Comparison of ENCODE assay signal across 10 cellular contexts in the genomic region with DNA sequence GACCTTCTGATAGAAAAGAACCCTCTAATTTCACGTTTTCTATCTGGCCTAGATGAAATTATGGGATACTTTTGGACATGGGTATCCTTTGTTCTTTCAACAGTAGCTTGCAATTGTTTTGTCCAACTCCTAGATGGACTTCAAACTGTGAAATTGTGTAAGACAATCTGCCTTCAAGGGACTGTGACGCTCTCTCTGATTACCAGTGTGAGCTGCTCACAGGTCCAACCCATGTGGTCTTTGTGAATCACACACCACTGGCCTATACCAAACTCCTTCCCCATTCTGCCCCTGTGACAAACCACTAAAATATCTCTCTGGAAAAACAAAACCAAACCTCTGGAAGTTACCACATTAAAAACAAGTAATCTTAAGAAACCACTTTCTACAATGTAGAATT. TPM values are rescaled to one million over a fixed set of nuclear protein-coding genes. Genes with fewer than 3 reads are reported as not detected.
DNase-seq lines count a peak whose midpoint lies in the region; TF ChIP-seq lines count a peak whose summit lies in the region.
"Had no signal": no experiment of that assay in that cellular context is flagged by ENCODE, and none has a peak within 500 bp of the region (broad histone marks: within the 10 kb centered on the region; RNA-seq: fewer than 3 reads in every experiment).

No MANE protein-coding gene starts in this region.

- DNase-seq in HFF-Myc (ENCODE audit: extremely low read depth, low read depth): peak; percentile 73
- DNase-seq in T1000 (lab: John Stamatoyannopoulos, UW): peak; percentile 61
- peak; percentile 75 for DNase-seq in fibroblast of the conjunctiva (ENCODE audit: low read depth)
- DNase-seq in spleen: no peak
- DNase-seq in SKM-1 (lab: John Stamatoyannopoulos, UW; ENCODE audit: unreplicated experiment): no peak
- no peak for DNase-seq in activated T-cell treated with anti-CD3 and anti-CD28 coated beads, Interleukin-2, amount 50 U/mL, for 48 hours
- no peak for DNase-seq in stimulated activated CD4-positive, alpha-beta T cell treated with anti-CD3 and anti-CD28 coated beads, Interleukin-1b, Interleukin-23, amount 100 ng/mL, for 48 hours
- DNase-seq: cerebellar nuclear complex, ovary had no signal

- H3K9me3 ChIP-seq in skeletal muscle satellite cell (replicated peaks; ENCODE audit: low read length) (no peaks in the 10 kb centered on the region), spleen (peaks cover 0 to 7% (median 1%) of the 10 kb centered on the region in 8 donors)
- H3K9me3 ChIP-seq: ovary had no signal

- no peak overlapping the region for H3K4me3 ChIP-seq in HFF-Myc (replicated peaks; ENCODE audit: low read depth, low read length)
- no peak overlapping the region for H3K4me3 ChIP-seq in skeletal muscle satellite cell (ENCODE audit: low read length)
- H3K4me3 ChIP-seq in spleen: no peak overlapping the region
- H3K4me3 ChIP-seq: ovary had no signal

- H3K4me1 ChIP-seq in skeletal muscle satellite cell (ENCODE audit: control insufficient read depth, insufficient read depth, low read length): peaks cover 18% of the 10 kb centered on the region
- no peaks in the 10 kb centered on the region for H3K4me1 ChIP-seq in spleen

- TF ChIP-seq POLR2A in spleen (IDR thresholded peaks at IDR 0.05): no peak

- peak overlapping the region; percentile 2 for H3K9ac ChIP-seq in skeletal muscle satellite cell (ENCODE audit: low read depth, low read length)

- no peak overlapping the region for H3K27ac ChIP-seq in spleen
- H3K27ac ChIP-seq: ovary had no signal

- WGBS in spleen, 5 donors: 72 to 84% (median 80%) methylated on average over 2 of the region's 2 CpGs

- H3K36me3 ChIP-seq in skeletal muscle satellite cell (ENCODE audit: insufficient read depth, low read length) (no peaks in the 10 kb centered on the region), spleen (peaks cover 0 to 7% (median 0%) of the 10 kb centered on the region in 6 donors)
- H3K36me3 ChIP-seq: ovary had no signal

- intact Hi-C loops in spleen (cut with DNase I; ENCODE audit: low total_unique reads): no loop called here

- peak overlapping the region; percentile 61 for H3K4me2 ChIP-seq in skeletal muscle satellite cell (ENCODE audit: low read length)

- no peak for TF ChIP-seq CTCF in HFF-Myc (IDR thresholded peaks at IDR 0.05; ENCODE audit: low read depth, low read length, missing control alignments)
- no peak for TF ChIP-seq CTCF in spleen (IDR thresholded peaks at IDR 0.05 in 8 of 11, conservative IDR thresholded peaks at IDR 0.05 in 3 of 11)

- H3K27me3 ChIP-seq in skeletal muscle satellite cell (ENCODE audit: control insufficient read depth, insufficient read depth, low read length) (no peaks in the 10 kb centered on the region), spleen (replicated peaks in 1 of 7) (no peaks in the 10 kb centered on the region)
- H3K27me3 ChIP-seq: ovary had no signal

RNA-seq across cellular contexts. Expression of a gene that starts 59.5 kb away (rescaled TPM):
- total RNA-seq in skeletal muscle satellite cell (2012; rRNA removed): 2.0 and 3.5 TPM in 2 replicates
- 10 to 100 TPM in 3 of 7 donors, 1 to 10 TPM in 4; 6.7 to 16.1 (median 9.4) TPM for total RNA-seq in spleen
- 1 to 10 TPM; 3.1 to 7.1 (median 3.2) TPM for polyA plus RNA-seq in spleen

Comparison
In these comparisons a context has a peak if more than half of its experiments do, and no peak if none do; other contexts are left out.
1. DNase-seq: peak in HFF-Myc (single experiment), T1000 (single experiment) and fibroblast of the conjunctiva (single experiment); none in spleen (single experiment), SKM-1 (single experiment), activated T-cell treated with anti-CD3 and anti-CD28 coated beads, Interleukin-2, amount 50 U/mL, for 48 hours (0 of 2) and stimulated activated CD4-positive, alpha-beta T cell treated with anti-CD3 and anti-CD28 coated beads, Interleukin-1b, Interleukin-23, amount 100 ng/mL, for 48 hours (single experiment).